Comparison of ENCODE assay signal across 9 cellular contexts in the genomic region with DNA sequence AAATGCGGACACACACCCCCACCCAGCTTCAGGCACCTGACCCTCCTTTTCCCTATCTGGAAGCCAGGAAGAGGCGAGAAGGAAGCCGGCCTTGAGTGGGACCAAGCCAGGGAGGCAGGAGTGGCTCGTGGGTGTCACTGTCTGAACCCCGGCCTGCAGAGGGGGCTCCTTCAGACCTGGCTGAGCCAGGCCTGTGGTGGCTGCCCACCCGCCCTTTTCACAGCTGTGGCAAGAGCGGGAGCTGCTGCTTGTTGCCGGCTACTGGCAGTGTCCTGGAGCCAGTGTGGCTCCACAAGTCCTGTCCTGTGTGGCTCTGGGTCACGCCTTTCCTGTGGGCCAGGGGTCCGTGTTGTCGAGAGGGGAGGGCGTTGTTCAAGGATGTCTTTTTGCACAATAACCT. TPM values are rescaled to one million over a fixed set of nuclear protein-coding genes. Genes with fewer than 3 reads are reported as not detected.
A peak's percentile ranks its signal among the peaks of the same experiment; 100 is the strongest.
DNase-seq lines count a peak whose midpoint lies in the region; ATAC-seq, FAIRE-seq and TF ChIP-seq lines count a peak whose summit lies in the region.
"Had no signal": no experiment of that assay in that cellular context is flagged by ENCODE, and none has a peak within 500 bp of the region (broad histone marks: within the 10 kb centered on the region; RNA-seq: fewer than 3 reads in every experiment).

No MANE protein-coding gene starts in this region.

- H3K9ac ChIP-seq in HUES6 (ENCODE audit: low read length) (peak overlapping the region; percentile 68), muscle layer of colon (ENCODE audit: low read length) (no peak overlapping the region)

- POLR2A ChIA-PET in A549 (lab: Yijun Ruan, JAX): no interaction called here

- TF ChIP-seq CTCF in A549 (IDR thresholded peaks at IDR 0.05): no peak
- TF ChIP-seq CTCF in cardiac fibroblast (IDR thresholded peaks at IDR 0.05; ENCODE audit: low read depth, low read length): no peak
- TF ChIP-seq CTCF in D721Med (IDR thresholded peaks at IDR 0.05; ENCODE audit: insufficient read depth, missing control alignments): no peak

- no peak for TF ChIP-seq POLR2A in A549 (IDR thresholded peaks at IDR 0.05; ENCODE audit: low read length)

- H3K4me3 ChIP-seq in A549 (peak overlapping the region; percentile 98), HUES6 (ENCODE audit: low read depth, low read length) (peak overlapping the region; percentile 83), cardiac fibroblast (replicated peaks in 1 of 2; ENCODE audit: low read depth in 2 of 2, low read length in 2 of 2) (peak overlapping the region; percentile 72 to 82), muscle layer of colon (ENCODE audit: low read depth in 1 of 2, low read length in 2 of 2) (peak overlapping the region; percentile 50 to 74)

- no peak for DNase-seq in A549 (ENCODE audit: low read depth in 1 of 2, low spot score in 1 of 2)
- DNase-seq in cardiac fibroblast (ENCODE audit: low read depth in 2 of 2): no peak
- DNase-seq in activated gamma-delta T cell treated with Interleukin-2 at 50 U/mL for 16 hours: no peak
- no peak for DNase-seq in middle frontal gyrus (ENCODE audit: extremely low spot score, low spot score)
- DNase-seq in C1 segment of cervical spinal cord (lab: John Stamatoyannopoulos, UW): no peak
- DNase-seq in D721Med (ENCODE audit: insufficient read length, low spot score): no peak

- H3K4me2 ChIP-seq in A549: peak overlapping the region; percentile 73

- no peaks in the 10 kb centered on the region; the same call in 1 of the 2 replicates for H3K27me3 ChIP-seq in HUES6 (ENCODE audit: control insufficient read depth, insufficient read depth, low read length)
- H3K27me3 ChIP-seq in muscle layer of colon (ENCODE audit: control insufficient read depth in 1 of 2, insufficient read depth in 2 of 2, low read length in 2 of 2): peaks cover 0 to 6% of the 10 kb centered on the region in 2 donors

- H3K9me3 ChIP-seq in A549 (no peaks in the 10 kb centered on the region), HUES6 (ENCODE audit: control insufficient read depth, insufficient read depth, low read depth, low read length) (no peaks in the 10 kb centered on the region), muscle layer of colon (ENCODE audit: low read length) (no peaks in the 10 kb centered on the region)

- FAIRE-seq in A549 (lab: Jason Lieb, UNC) (no peak), D721Med (lab: Jason Lieb, UNC) (no peak)
- FAIRE-seq: endometrium had no signal

- TF ChIP-seq RAD21 in A549 (conservative IDR thresholded peaks at IDR 0.05 in 1 of 2, IDR thresholded peaks at IDR 0.05 in 1 of 2): no peak

- 81% methylated on average over 6 of the region's 12 CpGs for WGBS in A549 (ENCODE audit: missing lambda C conversion rate)

- CTCF ChIA-PET in A549 (lab: Yijun Ruan, JAX): interaction anchor here (0.5 to 1.9 kb wide), 5 partner anchors 10 to 496 kb away, joined by 3 to 6 read pairs (median 3); no protein-coding TSS in a partner anchor

- no peak for ATAC-seq in A549

- peak overlapping the region; percentile 93 to 99; a peak in 5 of 6 replicates for H3K27ac ChIP-seq in A549
- no peak overlapping the region for H3K27ac ChIP-seq in HUES6 (ENCODE audit: low read depth, low read length)
- no peak overlapping the region for H3K27ac ChIP-seq in muscle layer of colon (ENCODE audit: low read depth, low read length)

- peaks cover 2% of the 10 kb centered on the region; the same call in 1 of the 2 replicates for H3K36me3 ChIP-seq in HUES6 (ENCODE audit: control insufficient read depth, insufficient read depth, low read length)
- no peaks in the 10 kb centered on the region for H3K36me3 ChIP-seq in muscle layer of colon (ENCODE audit: insufficient read depth, low read length)

- no peak for TF ChIP-seq EP300 in A549 (IDR thresholded peaks at IDR 0.05)

- H3K4me1 ChIP-seq in A549: peaks cover 10% of the 10 kb centered on the region; the same call in 1 of the 3 replicates
- peaks cover 30% of the 10 kb centered on the region for H3K4me1 ChIP-seq in HUES6 (ENCODE audit: control insufficient read depth, insufficient read depth, low read length)
- H3K4me1 ChIP-seq in muscle layer of colon (ENCODE audit: insufficient read depth, low read length): peaks cover 23% of the 10 kb centered on the region

TF ChIP-seq in A549, 52 proteins besides CTCF, POLR2A, EP300 and RAD21 (continues in another document):
- no peak for TF ChIP-seq KDM1A (IDR thresholded peaks at IDR 0.05; ENCODE audit: low read depth)
- no peak for TF ChIP-seq HES2 (IDR thresholded peaks at IDR 0.05)
- TF ChIP-seq EHMT2 (IDR thresholded peaks at IDR 0.05; ENCODE audit: low read depth): no peak
- no peak for TF ChIP-seq HOXB5 (CRISPR knock-in tag; IDR thresholded peaks at IDR 0.05)
- TF ChIP-seq CHD2 (IDR thresholded peaks at IDR 0.05; ENCODE audit: low read length, partially characterized antibody): no peak
- no peak for TF ChIP-seq FOSL2 (IDR thresholded peaks at IDR 0.05)
- TF ChIP-seq FOSL2 (CRISPR knock-in tag; IDR thresholded peaks at IDR 0.05): no peak
- TF ChIP-seq MAZ (IDR thresholded peaks at IDR 0.05; ENCODE audit: borderline replicate concordance, low read depth, low read length): no peak
- no peak for TF ChIP-seq MYC (IDR thresholded peaks at IDR 0.05; ENCODE audit: borderline replicate concordance, low read length)
- TF ChIP-seq, protein P1, sequence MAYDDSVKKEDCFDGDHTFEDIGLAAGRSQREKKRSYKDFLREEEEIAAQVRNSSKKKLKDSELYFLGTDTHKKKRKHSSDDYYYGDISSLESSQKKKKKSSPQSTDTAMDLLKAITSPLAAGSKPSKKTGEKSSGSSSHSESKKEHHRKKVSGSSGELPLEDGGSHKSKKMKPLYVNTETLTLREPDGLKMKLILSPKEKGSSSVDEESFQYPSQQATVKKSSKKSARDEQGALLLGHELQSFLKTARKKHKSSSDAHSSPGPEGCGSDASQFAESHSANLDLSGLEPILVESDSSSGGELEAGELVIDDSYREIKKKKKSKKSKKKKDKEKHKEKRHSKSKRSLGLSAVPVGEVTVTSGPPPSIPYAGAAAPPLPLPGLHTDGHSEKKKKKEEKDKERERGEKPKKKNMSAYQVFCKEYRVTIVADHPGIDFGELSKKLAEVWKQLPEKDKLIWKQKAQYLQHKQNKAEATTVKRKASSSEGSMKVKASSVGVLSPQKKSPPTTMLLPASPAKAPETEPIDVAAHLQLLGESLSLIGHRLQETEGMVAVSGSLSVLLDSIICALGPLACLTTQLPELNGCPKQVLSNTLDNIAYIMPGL (CRISPR knock-in tag; IDR thresholded peaks at IDR 0.05; ENCODE audit: borderline replicate concordance): no peak
- TF ChIP-seq JUNB (IDR thresholded peaks at IDR 0.05): no peak

RNA-seq across cellular contexts. Expression of gene PFKL, which starts 1.2 kb away (rescaled TPM):
- polyA plus RNA-seq in A549 (2011; rRNA removed) (21.6 and 23.2 TPM in 2 replicates), A549 (2017; fragmentation: RNase III; extraction: RNeasy Plus Mini Kit Qiagen cat#74134 plus additional on column Dnase treatment) (33.3 to 42.4 TPM (median 38.7 TPM) in 3 replicates)
- polyA plus RNA-seq in A549 (2012; cell fraction: cytosol; rRNA removed): 46.8 and 60.5 TPM in 2 replicates
- 138 and 168 TPM in 2 replicates for polyA plus RNA-seq in A549 (2012; cell fraction: nucleus; rRNA removed)
- 29.7 and 37.4 TPM in 2 replicates for polyA minus RNA-seq in A549 (2011; rRNA and poly(A)+ RNA removed)

RNA-seq across cellular contexts. Expression of gene AIRE, which starts 15.4 kb away (rescaled TPM):
- polyA plus RNA-seq in A549 (2011; rRNA removed) (not detected in 2 replicates), A549 (2017; fragmentation: RNase III; extraction: RNeasy Plus Mini Kit Qiagen cat#74134 plus additional on column Dnase treatment) (not detected in 3 replicates)
- not detected in 2 replicates for polyA plus RNA-seq in A549 (2012; cell fraction: cytosol; rRNA removed)
- not detected in 2 replicates for polyA plus RNA-seq in A549 (2012; cell fraction: nucleus; rRNA removed)
- not detected in 2 replicates for polyA minus RNA-seq in A549 (2011; rRNA and poly(A)+ RNA removed)

RNA-seq across cellular contexts. Expression of gene CFAP410, which starts 38.1 kb away (rescaled TPM):
- polyA plus RNA-seq in A549 (2011; rRNA removed) (3.2 and 3.4 TPM in 2 replicates), A549 (2017; fragmentation: RNase III; extraction: RNeasy Plus Mini Kit Qiagen cat#74134 plus additional on column Dnase treatment) (5.8 to 8.1 TPM (median 7.1 TPM) in 3 replicates)
- 7.5 and 10.7 TPM in 2 replicates for polyA plus RNA-seq in A549 (2012; cell fraction: cytosol; rRNA removed)
- polyA plus RNA-seq in A549 (2012; cell fraction: nucleus; rRNA removed): 38.4 and 40.3 TPM in 2 replicates
- polyA minus RNA-seq in A549 (2011; rRNA and poly(A)+ RNA removed): 1.2 and 1.3 TPM in 2 replicates

RNA-seq across cellular contexts. Expression of gene DNMT3L, which starts 39.4 kb away (rescaled TPM):
- polyA plus RNA-seq in A549 (2011; rRNA removed): not detected in 2 replicates
- polyA plus RNA-seq in A549 (2012; cell fraction: cytosol; rRNA removed): not detected in 2 replicates
- 0.04 TPM in 1 of 2 replicates, not detected in the other for polyA plus RNA-seq in A549 (2012; cell fraction: nucleus; rRNA removed)
- 0.09 TPM in 1 of 3 replicates, not detected in the others for polyA plus RNA-seq in A549 (2017; fragmentation: RNase III; extraction: RNeasy Plus Mini Kit Qiagen cat#74134 plus additional on column Dnase treatment)
- not detected in 2 replicates for polyA minus RNA-seq in A549 (2011; rRNA and poly(A)+ RNA removed)

RNA-seq across cellular contexts. Expression of gene TRPM2, which starts 52.3 kb away (rescaled TPM):
- polyA plus RNA-seq in A549 (2011; rRNA removed) (2.9 and 3.2 TPM in 2 replicates), A549 (2017; fragmentation: RNase III; extraction: RNeasy Plus Mini Kit Qiagen cat#74134 plus additional on column Dnase treatment) (5.1 to 7.2 TPM (median 5.5 TPM) in 3 replicates)
- polyA plus RNA-seq in A549 (2012; cell fraction: cytosol; rRNA removed): 6.3 and 6.7 TPM in 2 replicates
- 5.8 and 6.5 TPM in 2 replicates for polyA plus RNA-seq in A549 (2012; cell fraction: nucleus; rRNA removed)
- polyA minus RNA-seq in A549 (2011; rRNA and poly(A)+ RNA removed): 1.1 and 1.4 TPM in 2 replicates

Comparison
In these comparisons a context has a peak if more than half of its experiments do, and no peak if none do; other contexts are left out.
1. H3K27ac ChIP-seq: peak in A549 (2 of 2); none in HUES6 (single experiment) and muscle layer of colon (single experiment).
2. Peak in every context shown above with its lines, with median percentiles within 50 percentile points of each other: H3K4me3 ChIP-seq.